In genomic region chr7:148697256-148697841, GRCh38 we compare ENCODE assay signal across 8 cellular contexts. TPM values are rescaled to one million over a fixed set of nuclear protein-coding genes. Genes with fewer than 3 reads are reported as not detected.
DNase-seq lines count a peak whose midpoint lies in the region; ATAC-seq, FAIRE-seq and TF ChIP-seq lines count a peak whose summit lies in the region.

No MANE protein-coding gene starts in this region.

- CTCF ChIA-PET in activated CD8-positive, alpha-beta memory T cell treated with anti-CD3 and anti-CD28 coated beads, Interleukin-2, amount 10 ng/mL, durations not matched to agents 7 days and 5 days (lab: Charles Lee): interaction anchor here (1.4 to 1.5 kb wide), 3 partner anchors 10 to 170 kb away, joined by 4 to 9 read pairs (median 4); no protein-coding TSS in a partner anchor

- H3K36me3 Mint-ChIP-seq in activated CD8-positive, alpha-beta memory T cell treated with anti-CD3 and anti-CD28 coated beads, Interleukin-2, amount 10 ng/mL, durations not matched to agents 7 days and 5 days: peaks cover 4% of the 10 kb centered on the region

- H3K27ac Mint-ChIP-seq in activated CD8-positive, alpha-beta memory T cell treated with anti-CD3 and anti-CD28 coated beads, Interleukin-2, amount 10 ng/mL, durations not matched to agents 7 days and 5 days: peak overlapping the region; percentile 75

- no peaks in the 10 kb centered on the region for H3K9me3 Mint-ChIP-seq in activated CD8-positive, alpha-beta memory T cell treated with anti-CD3 and anti-CD28 coated beads, Interleukin-2, amount 10 ng/mL, durations not matched to agents 7 days and 5 days (ENCODE audit: low read depth)

- no peak for ATAC-seq in activated CD8-positive, alpha-beta memory T cell treated with anti-CD3 and anti-CD28 coated beads, Interleukin-2, amount 10 ng/mL, durations not matched to agents 7 days and 5 days

- TF ChIP-seq POLR2A in esophagus squamous epithelium (IDR thresholded peaks at IDR 0.05) (peak in 2 of 4 donors; percentile 16 to 30), GM12892 (IDR thresholded peaks at IDR 0.05; ENCODE audit: low read depth, low read length) (no peak)

- no peak for FAIRE-seq in GM12892 (lab: Jason Lieb, UNC)

- peaks cover 14 to 35% (median 19%) of the 10 kb centered on the region in 3 donors for H3K4me1 ChIP-seq in esophagus squamous epithelium
- H3K4me1 ChIP-seq in neutrophil (ENCODE audit: control insufficient read depth in 1 of 2, insufficient read depth in 1 of 2, low read depth in 1 of 2, low read length in 1 of 2): peaks cover 25% of the 10 kb centered on the region in 2 experiments
- H3K4me1 ChIP-seq in urinary bladder (ENCODE audit: insufficient read depth): peaks cover 1% of the 10 kb centered on the region

- WGBS in esophagus squamous epithelium, 2 donors: 32 to 41% methylated on average over 10 to 13 of the region's 13 CpGs
- WGBS in urinary bladder: 17% methylated on average over 13 of the region's 13 CpGs

- intact Hi-C loops in esophagus squamous epithelium (cut with DNase I): no loop called here

- TF ChIP-seq CTCF in esophagus squamous epithelium (IDR thresholded peaks at IDR 0.05) (no peak), neutrophil (IDR thresholded peaks at IDR 0.05) (no peak)

- H3K36me3 ChIP-seq in esophagus squamous epithelium (no peaks in the 10 kb centered on the region), neutrophil (no peaks in the 10 kb centered on the region), urinary bladder (ENCODE audit: insufficient read depth) (no peaks in the 10 kb centered on the region)

- no peaks in the 10 kb centered on the region for H3K27me3 ChIP-seq in esophagus squamous epithelium
- peaks cover 21% of the 10 kb centered on the region for H3K27me3 ChIP-seq in neutrophil

- DNase-seq in NCI-H2227 treated with DMSO at 0.1 percent for 48 hours (lab: John Stamatoyannopoulos, UW): peak; percentile 15
- no peak for DNase-seq in NCI-H2227 (lab: John Stamatoyannopoulos, UW; ENCODE audit: unreplicated experiment)
- DNase-seq in activated CD8-positive, alpha-beta memory T cell treated with anti-CD3 and anti-CD28 coated beads, Interleukin-2, amount 10 ng/mL, durations not matched to agents 7 days and 5 days: peak; percentile 59
- DNase-seq in esophagus squamous epithelium (lab: John Stamatoyannopoulos, UW): no peak
- DNase-seq in HT-29 (ENCODE audit: low spot score): no peak
- no peak for DNase-seq in GM12892 (ENCODE audit: insufficient read length)

- H3K27ac ChIP-seq in esophagus squamous epithelium (peak overlapping the region; percentile 93 to 98 (median 97)), neutrophil (peak overlapping the region; percentile 74), urinary bladder (ENCODE audit: low read depth) (peak overlapping the region; percentile 99)

- peaks cover 2% of the 10 kb centered on the region for H3K27me3 Mint-ChIP-seq in activated CD8-positive, alpha-beta memory T cell treated with anti-CD3 and anti-CD28 coated beads, Interleukin-2, amount 10 ng/mL, durations not matched to agents 7 days and 5 days

- H3K4me3 ChIP-seq in esophagus squamous epithelium (peak overlapping the region; percentile 85 to 98 (median 89)), neutrophil (ENCODE audit: low read depth in 1 of 2, low read length in 1 of 2) (peak overlapping the region; percentile 67 to 80), urinary bladder (ENCODE audit: low read depth, low read length) (peak overlapping the region; percentile 99)

- no peaks in the 10 kb centered on the region for H3K9me3 ChIP-seq in esophagus squamous epithelium
- no peaks in the 10 kb centered on the region for H3K9me3 ChIP-seq in neutrophil

- peaks cover 38% of the 10 kb centered on the region for H3K4me1 Mint-ChIP-seq in activated CD8-positive, alpha-beta memory T cell treated with anti-CD3 and anti-CD28 coated beads, Interleukin-2, amount 10 ng/mL, durations not matched to agents 7 days and 5 days

- peak overlapping the region; percentile 84 for H3K4me3 Mint-ChIP-seq in activated CD8-positive, alpha-beta memory T cell treated with anti-CD3 and anti-CD28 coated beads, Interleukin-2, amount 10 ng/mL, durations not matched to agents 7 days and 5 days

RNA-seq across cellular contexts. Expression of gene CUL1, which starts 1.4 kb away (rescaled TPM):
- 10 to 100 TPM; 55.3 to 84.3 TPM for total RNA-seq in activated CD8-positive, alpha-beta memory T cell treated with anti-CD3 and anti-CD28 coated beads, Interleukin-2, amount 10 ng/mL, durations not matched to agents 7 days and 5 days
- total RNA-seq in esophagus squamous epithelium (10 to 100 TPM; 24.5 to 56.6 (median 45.9) TPM), urinary bladder (49.8 TPM)
- 48.4 TPM for polyA plus RNA-seq in urinary bladder
- total RNA-seq in HT-29 (2014; rRNA removed; shearing (Covaris generic)): 44.2 and 46.7 TPM in 2 replicates
- polyA plus RNA-seq in GM12892 (2012; ENCODE audit: missing spikeins): 38.0 TPM

Comparison
In these comparisons a context has a peak if more than half of its experiments do, and no peak if none do; other contexts are left out.
1. DNase-seq: peak in NCI-H2227 treated with DMSO at 0.1 percent for 48 hours (single experiment) and activated CD8-positive, alpha-beta memory T cell treated with anti-CD3 and anti-CD28 coated beads, Interleukin-2, amount 10 ng/mL, durations not matched to agents 7 days and 5 days (single experiment); none in NCI-H2227 (single experiment), esophagus squamous epithelium (single experiment), HT-29 (single experiment) and GM12892 (single experiment).
2. Peak in every context shown above with its lines, with median percentiles within 50 percentile points of each other: H3K27ac ChIP-seq and H3K4me3 ChIP-seq.